ENCODE assay signal across 7 cellular contexts in the genomic region with DNA sequence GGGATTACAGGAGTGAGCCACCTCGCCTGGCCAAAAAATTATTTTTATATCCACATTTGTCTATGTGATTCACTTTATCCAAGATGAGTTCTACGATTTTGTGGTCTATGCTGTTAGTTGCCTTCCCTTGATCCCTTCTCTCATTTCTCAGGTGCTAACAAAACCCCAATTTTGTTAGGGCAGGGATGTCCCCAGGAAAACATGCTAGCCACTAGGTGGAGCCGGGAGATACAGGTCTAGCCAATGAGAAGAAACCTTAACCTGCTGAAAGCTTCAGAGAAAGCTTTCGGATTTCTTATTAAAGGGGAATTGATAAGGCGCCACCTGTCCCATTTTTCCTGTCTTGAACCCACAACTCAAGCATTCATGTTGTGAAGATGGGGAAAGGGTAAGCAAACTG.
DNase-seq lines count a peak whose midpoint lies in the region; ATAC-seq and TF ChIP-seq lines count a peak whose summit lies in the region.

No MANE protein-coding gene starts in this region.

- peaks cover 19% of the 10 kb centered on the region for H3K4me1 Mint-ChIP-seq in activated naive CD8-positive, alpha-beta T cell treated with anti-CD3 and anti-CD28 coated beads, Interleukin-2, amount 10 ng/mL, durations not matched to agents 7 days and 5 days

- WGBS in right lobe of liver (ENCODE audit: insufficient coverage, low coverage, low lambda C conversion rate, missing lambda C conversion rate): 82% methylated on average over 5 of the region's 5 CpGs

- H3K9me2 ChIP-seq in OCI-LY7 (ENCODE audit: insufficient read depth, low read length): no peaks in the 10 kb centered on the region

- in situ Hi-C loops in GM13976 (cut with MboI; ENCODE audit: low sequenced_read_pairs, unreplicated experiment): no loop called here

- no peaks in the 10 kb centered on the region for H3K79me2 ChIP-seq in OCI-LY7 (ENCODE audit: insufficient read depth, low read depth, low read length)

- H3K4me1 ChIP-seq in OCI-LY7 (ENCODE audit: insufficient read depth, low read length, poor library complexity, severe bottlenecking) (peaks cover 4% of the 10 kb centered on the region), right lobe of liver (peaks cover 0 to 15% (median 0%) of the 10 kb centered on the region in 4 donors)

- no peak overlapping the region for H3K4me2 ChIP-seq in OCI-LY7 (ENCODE audit: low read length)

- BruUV-seq in OCI-LY7 (replicated peaks; lab: Mats Ljungman, UMichigan): no TSS peak

- DNase-seq in GM13976 (ENCODE audit: low spot score): no peak
- peak; percentile 40 for DNase-seq in OCI-LY7 (ENCODE audit: low spot score)
- peak; percentile 41 for DNase-seq in activated naive CD8-positive, alpha-beta T cell treated with anti-CD3 and anti-CD28 coated beads, Interleukin-2, amount 10 ng/mL, durations not matched to agents 7 days and 5 days
- no peak for DNase-seq in right lobe of liver

- no peak overlapping the region for H2AFZ ChIP-seq in OCI-LY7 (ENCODE audit: low read length)

- H3K4me3 ChIP-seq in OCI-LY7 (ENCODE audit: low read depth, low read length, poor library complexity, severe bottlenecking) (no peak overlapping the region), right lobe of liver (no peak overlapping the region)

- no peaks in the 10 kb centered on the region for H4K20me1 ChIP-seq in OCI-LY7 (ENCODE audit: insufficient read depth, low read length)

- POLR2A ChIA-PET in OCI-LY7 (lab: Charles Lee): no interaction called here
- POLR2A ChIA-PET in activated naive CD8-positive, alpha-beta T cell treated with anti-CD3 and anti-CD28 coated beads, Interleukin-2, amount 10 ng/mL, durations not matched to agents 7 days and 5 days (lab: Charles Lee): no interaction called here

- intact Hi-C loops in OCI-LY7 (cut with micrococcal nuclease; ENCODE audit: unreplicated experiment) (loop anchor here (5.0 kb wide), 1 partner anchor 341 kb away; no protein-coding TSS in a partner anchor), right lobe of liver (cut with DNase I) (no loop called here)

- H3K36me3 Mint-ChIP-seq in activated naive CD8-positive, alpha-beta T cell treated with anti-CD3 and anti-CD28 coated beads, Interleukin-2, amount 10 ng/mL, durations not matched to agents 7 days and 5 days: no peaks in the 10 kb centered on the region

- H3K27ac ChIP-seq in OCI-LY7 (ENCODE audit: low read depth, low read length, poor library complexity, severe bottlenecking): no peak overlapping the region
- H3K27ac ChIP-seq in right lobe of liver: no peak overlapping the region

- TF ChIP-seq CTCF in GM13976 (IDR thresholded peaks at IDR 0.05; ENCODE audit: borderline replicate concordance, control extremely low read depth, extremely low read depth, insufficient read depth, missing control alignments) (peak; percentile 53), OCI-LY7 (conservative IDR thresholded peaks at IDR 0.05; ENCODE audit: low read length) (peak; percentile 78), right lobe of liver (IDR thresholded peaks at IDR 0.05) (peak; percentile 19 to 50 (median 35))

- H3K36me3 ChIP-seq in OCI-LY7 (ENCODE audit: insufficient read depth, low read length): no peaks in the 10 kb centered on the region
- H3K36me3 ChIP-seq in right lobe of liver: no peaks in the 10 kb centered on the region

- CTCF ChIA-PET in OCI-LY7 (lab: Charles Lee; ENCODE audit: unreplicated experiment): no interaction called here

- H3K9me3 ChIP-seq in OCI-LY7 (ENCODE audit: low read length) (no peaks in the 10 kb centered on the region), right lobe of liver (no peaks in the 10 kb centered on the region)

- H3K27me3 Mint-ChIP-seq in activated naive CD8-positive, alpha-beta T cell treated with anti-CD3 and anti-CD28 coated beads, Interleukin-2, amount 10 ng/mL, durations not matched to agents 7 days and 5 days: no peaks in the 10 kb centered on the region

- no peaks in the 10 kb centered on the region for H3K9me3 Mint-ChIP-seq in activated naive CD8-positive, alpha-beta T cell treated with anti-CD3 and anti-CD28 coated beads, Interleukin-2, amount 10 ng/mL, durations not matched to agents 7 days and 5 days

- H3K27me3 ChIP-seq in right lobe of liver: no peaks in the 10 kb centered on the region

- ATAC-seq in activated naive CD8-positive, alpha-beta T cell treated with anti-CD3 and anti-CD28 coated beads, Interleukin-2, amount 10 ng/mL, durations not matched to agents 7 days and 5 days (ENCODE audit: low read depth): no peak
- peak in 3 of 4 donors; percentile 23 to 42 (median 35) for ATAC-seq in right lobe of liver
- ATAC-seq in HG02571 (IDR thresholded peaks at IDR 0.05; ENCODE audit: unreplicated experiment): no peak
- no peak for ATAC-seq in GM18873 (IDR thresholded peaks at IDR 0.05; ENCODE audit: low FRiP score, unreplicated experiment)
- ATAC-seq in GM21360 (IDR thresholded peaks at IDR 0.05; ENCODE audit: unreplicated experiment): no peak

- H3K4me3 Mint-ChIP-seq in activated naive CD8-positive, alpha-beta T cell treated with anti-CD3 and anti-CD28 coated beads, Interleukin-2, amount 10 ng/mL, durations not matched to agents 7 days and 5 days: no peak overlapping the region

- no peak overlapping the region for H3K27ac Mint-ChIP-seq in activated naive CD8-positive, alpha-beta T cell treated with anti-CD3 and anti-CD28 coated beads, Interleukin-2, amount 10 ng/mL, durations not matched to agents 7 days and 5 days

- no peak for TF ChIP-seq POLR2A in right lobe of liver (IDR thresholded peaks at IDR 0.05)

Comparison
In these comparisons a context has a peak if more than half of its experiments do, and no peak if none do; other contexts are left out.
1. DNase-seq: peak in OCI-LY7 (single experiment) and activated naive CD8-positive, alpha-beta T cell treated with anti-CD3 and anti-CD28 coated beads, Interleukin-2, amount 10 ng/mL, durations not matched to agents 7 days and 5 days (single experiment); none in GM13976 (single experiment) and right lobe of liver (0 of 3).
2. ATAC-seq: peak in right lobe of liver (3 of 4); none in activated naive CD8-positive, alpha-beta T cell treated with anti-CD3 and anti-CD28 coated beads, Interleukin-2, amount 10 ng/mL, durations not matched to agents 7 days and 5 days (single experiment), HG02571 (single experiment), GM18873 (single experiment) and GM21360 (single experiment).
3. Peak in every context shown above with its lines, with median percentiles within 50 percentile points of each other: CTCF ChIP-seq.